ENCODE assay signal across 8 cellular contexts in the genomic region with DNA sequence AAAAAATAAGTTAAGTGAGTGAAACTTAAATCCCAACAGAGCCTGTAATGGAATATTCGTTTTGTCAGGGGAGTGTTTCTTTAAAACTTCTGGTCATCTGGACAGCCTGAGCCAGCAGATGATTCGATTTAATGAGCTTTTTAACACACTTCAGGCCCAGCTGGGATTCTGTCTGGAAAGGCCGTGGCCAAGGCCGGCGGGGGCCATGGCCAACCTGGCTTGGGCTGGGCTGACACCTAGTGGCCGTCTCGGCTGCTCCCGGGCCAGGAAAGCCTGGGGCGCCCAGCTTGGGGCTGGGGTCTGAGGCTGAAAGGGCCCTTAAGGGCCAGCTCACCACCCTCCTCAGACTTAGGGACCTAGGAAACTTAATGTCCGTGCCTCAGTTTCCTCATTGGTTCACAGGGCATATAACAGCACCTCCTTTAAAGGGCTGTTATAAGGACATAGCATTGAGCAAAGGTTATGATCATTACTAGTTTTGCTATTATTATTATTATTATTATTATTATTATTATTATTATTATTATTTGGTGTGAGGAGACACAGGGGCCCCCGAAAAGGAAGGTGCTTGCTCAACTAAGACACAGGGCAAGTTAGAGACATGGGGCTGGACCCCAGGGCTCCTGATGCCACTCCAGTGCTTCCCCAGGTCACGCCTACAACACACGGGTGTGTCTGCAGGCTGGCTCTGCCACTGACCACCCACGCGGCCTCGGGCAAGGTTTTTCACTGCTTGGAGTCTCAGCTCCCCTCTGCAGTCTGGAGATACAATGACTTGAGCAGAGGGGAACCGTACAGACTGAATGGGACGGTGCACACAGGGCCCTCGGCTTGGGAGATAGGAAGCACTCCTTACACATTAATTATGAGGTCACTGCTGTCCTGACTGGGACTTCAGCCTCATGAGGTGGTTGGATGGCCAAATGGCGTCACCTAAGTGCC.
DNase-seq lines count a peak whose midpoint lies in the region; ATAC-seq and TF ChIP-seq lines count a peak whose summit lies in the region.

No MANE protein-coding gene starts in this region.

- no peak for TF ChIP-seq POLR2A in prostate gland (IDR thresholded peaks at IDR 0.05)

- H3K4me3 ChIP-seq in prostate gland: no peak overlapping the region

- no peak overlapping the region for H3K27ac ChIP-seq in prostate gland

- no peak for ATAC-seq in HG02759 (IDR thresholded peaks at IDR 0.05; ENCODE audit: unreplicated experiment)

- H3K27me3 ChIP-seq in prostate gland (replicated peaks; ENCODE audit: insufficient read depth): no peaks in the 10 kb centered on the region

- peak; percentile 14 to 76 for DNase-seq in NCI-H526 (lab: John Stamatoyannopoulos, UW)
- no peak for DNase-seq in NCI-H526 treated with DMSO at 0.1 percent for 48 hours (lab: John Stamatoyannopoulos, UW)
- DNase-seq in SHP77 (lab: John Stamatoyannopoulos, UW): peak; percentile 48 to 49
- peak; percentile 17 for DNase-seq in foreskin melanocyte
- peak; percentile 36 for DNase-seq in prostate gland (ENCODE audit: low spot score)
- DNase-seq in middle frontal gyrus (ENCODE audit: extremely low spot score, low spot score): no peak
- DNase-seq in epidermal melanocyte (ENCODE audit: insufficient read length, low spot score): no peak

- no peaks in the 10 kb centered on the region for H3K36me3 ChIP-seq in prostate gland

- 45% methylated on average over 20 of the region's 20 CpGs for WGBS in prostate gland

- TF ChIP-seq CTCF in prostate gland (IDR thresholded peaks at IDR 0.05): peak; percentile 72 to 88 (median 76)

- intact Hi-C loops in prostate gland (cut with DNase I): loop anchor here (10.0 kb wide), 1 partner anchor 328 kb away; no protein-coding TSS in a partner anchor

- no peaks in the 10 kb centered on the region for H3K4me1 ChIP-seq in prostate gland (replicated peaks)

- H3K9me3 ChIP-seq in prostate gland: no peaks in the 10 kb centered on the region

Comparison
In these comparisons a context has a peak if more than half of its experiments do, and no peak if none do; other contexts are left out.
1. DNase-seq: peak in NCI-H526 (2 of 2), SHP77 (2 of 2), foreskin melanocyte (single experiment) and prostate gland (single experiment); none in NCI-H526 treated with DMSO at 0.1 percent for 48 hours (single experiment), middle frontal gyrus (single experiment) and epidermal melanocyte (single experiment).